Comparison of ENCODE assay signal across 21 cellular contexts in the genomic region with DNA sequence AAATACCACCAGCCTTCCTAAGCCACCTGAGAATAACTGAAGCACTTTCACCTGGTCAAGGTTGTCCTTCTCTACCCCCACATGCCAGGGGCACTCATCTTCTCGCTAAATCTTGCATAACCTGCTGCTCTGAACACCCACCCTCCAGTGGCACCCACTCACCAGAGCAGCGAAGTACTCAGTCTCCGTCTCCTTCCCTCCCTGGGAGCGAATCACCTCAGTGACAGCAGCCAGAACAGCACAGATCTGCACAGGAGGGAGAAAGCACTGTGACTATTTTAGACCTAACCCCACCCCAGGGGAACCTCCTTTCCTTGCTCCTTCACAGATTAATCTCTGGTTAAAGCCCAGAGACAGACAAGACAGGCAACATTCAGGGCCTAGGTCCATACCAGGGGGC.
"Had no signal": no experiment of that assay in that cellular context is flagged by ENCODE, and none has a peak within 500 bp of the region (broad histone marks: within the 10 kb centered on the region; RNA-seq: fewer than 3 reads in every experiment).

No MANE protein-coding gene starts in this region.

- H3K27me3 ChIP-seq: brain microvascular endothelial cell, colonic mucosa had no signal

- DNase-seq: activated B cell treated with CpG ODN at 0.5 μM for 24 hours; activated CD4-positive, alpha-beta T cell treated with anti-CD3 and anti-CD28 coated beads for 48 hours; activated CD4-positive, alpha-beta T cell treated with anti-CD3 and anti-CD28 coated beads, Interleukin-2, amount 50 U/mL, for 1 hour; activated CD4-positive, alpha-beta T cell treated with anti-CD3 and anti-CD28 coated beads, Interleukin-2, amount 50 U/mL, for 48 hours; activated CD8-positive, alpha-beta memory T cell treated with anti-CD3 and anti-CD28 coated beads for 24 hours; activated CD8-positive, alpha-beta T cell treated with anti-CD3 and anti-CD28 coated beads for 36 hours; activated effector memory CD4-positive, alpha-beta T cell treated with Interleukin-2 at 50 U/mL for 16 hours; activated gamma-delta T cell treated with Interleukin-2 at 50 U/mL for 16 hours; activated naive CD4-positive, alpha-beta T cell treated with anti-CD3 and anti-CD28 coated beads, Interleukin-2, amount 50 U/mL, for 16 hours; activated naive CD4-positive, alpha-beta T cell treated with Interleukin-2 at 50 U/mL for 16 hours; activated T-cell treated with anti-CD3 and anti-CD28 coated beads, Interleukin-2, amount 50 U/mL, for 4 hours; amniotic stem cell; brain microvascular endothelial cell; cerebellar nuclear complex; colonic mucosa; effector CD8-positive, alpha-beta T cell; foreskin fibroblast; T1000; WERI-Rb-1 had no signal

- H3K9me3 Mint-ChIP-seq: activated B cell treated with CpG ODN at 0.5 μM for 24 hours; activated CD8-positive, alpha-beta T cell treated with anti-CD3 and anti-CD28 coated beads for 36 hours; activated T-cell treated with anti-CD3 and anti-CD28 coated beads, Interleukin-2, amount 50 U/mL, for 4 hours; activated T-helper 17 cell treated with anti-CD3 and anti-CD28 coated beads, Interleukin-2, amount 50 U/mL, for 72 hours had no signal

- H3K4me3 Mint-ChIP-seq: activated B cell treated with CpG ODN at 0.5 μM for 24 hours; activated CD8-positive, alpha-beta T cell treated with anti-CD3 and anti-CD28 coated beads for 36 hours; activated naive CD8-positive, alpha-beta T cell; activated T-cell treated with anti-CD3 and anti-CD28 coated beads, Interleukin-2, amount 50 U/mL, for 4 hours; activated T-helper 17 cell treated with anti-CD3 and anti-CD28 coated beads, Interleukin-2, amount 50 U/mL, for 72 hours had no signal

- H3K27ac Mint-ChIP-seq: activated B cell treated with CpG ODN at 0.5 μM for 24 hours; activated CD8-positive, alpha-beta T cell treated with anti-CD3 and anti-CD28 coated beads for 36 hours; activated naive CD8-positive, alpha-beta T cell; activated T-helper 17 cell treated with anti-CD3 and anti-CD28 coated beads, Interleukin-2, amount 50 U/mL, for 72 hours had no signal

- H3K4me3 ChIP-seq: colonic mucosa had no signal

- H3K27me3 Mint-ChIP-seq: activated B cell treated with CpG ODN at 0.5 μM for 24 hours; activated CD8-positive, alpha-beta T cell treated with anti-CD3 and anti-CD28 coated beads for 36 hours; activated naive CD8-positive, alpha-beta T cell; activated T-helper 17 cell treated with anti-CD3 and anti-CD28 coated beads, Interleukin-2, amount 50 U/mL, for 72 hours had no signal

- H3K4me1 Mint-ChIP-seq: activated T-helper 17 cell treated with anti-CD3 and anti-CD28 coated beads, Interleukin-2, amount 50 U/mL, for 72 hours had no signal

- H3K9me3 ChIP-seq: colonic mucosa had no signal

- H3K27ac ChIP-seq: brain microvascular endothelial cell, colonic mucosa, WERI-Rb-1 had no signal
